In the genomic region with DNA sequence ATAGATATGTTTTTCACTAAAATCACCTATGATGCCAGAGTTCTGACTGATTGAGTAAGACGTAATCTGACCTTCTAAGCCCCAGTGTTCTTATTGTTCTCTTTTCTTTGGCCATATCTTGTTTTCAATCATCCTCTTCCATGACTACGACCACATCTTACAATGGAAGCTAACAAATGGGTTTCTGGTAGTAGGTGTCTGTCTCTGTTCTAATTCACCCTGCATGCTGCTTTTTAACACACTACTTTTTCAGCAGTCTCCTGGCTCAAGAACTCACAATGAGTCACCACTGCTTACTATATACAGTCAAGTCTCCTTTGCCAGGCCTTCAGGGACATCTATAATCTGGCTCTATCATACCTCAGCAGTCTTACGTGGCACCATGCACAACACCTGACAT, we compare ENCODE assay signal across 17 cellular contexts.
"Had no signal": no experiment of that assay in that cellular context is flagged by ENCODE, and none has a peak within 500 bp of the region (broad histone marks: within the 10 kb centered on the region; RNA-seq: fewer than 3 reads in every experiment).

No MANE protein-coding gene starts in this region.

- H3K4me1 ChIP-seq: left ventricle myocardium inferior, psoas muscle, right lobe of liver had no signal

- ATAC-seq: activated CD8-positive, alpha-beta memory T cell treated with anti-CD3 and anti-CD28 coated beads, Interleukin-2, amount 10 ng/mL, durations not matched to agents 7 days and 5 days; effector memory CD8-positive, alpha-beta T cell; psoas muscle; right lobe of liver; stimulated activated naive B cell treated with anti-CD40 and anti-IgM and Interleukin-4, amounts not matched to agents 10 μg/mL and 1 μg/mL and 100 μg/mL, for 72 hours had no signal

- H3K27ac ChIP-seq: hepatocyte, left ventricle myocardium inferior, psoas muscle, right lobe of liver had no signal

- DNase-seq: activated CD4-positive, alpha-beta T cell treated with anti-CD3 and anti-CD28 coated beads, Interleukin-2, amount 50 U/mL, for 4 hours; activated CD4-positive, CD25-positive, alpha-beta regulatory T cell treated with anti-CD3 and anti-CD28 coated beads, Interleukin-2, amount 50 U/mL, for 72 hours; activated CD8-positive, alpha-beta memory T cell treated with anti-CD3 and anti-CD28 coated beads, Interleukin-2, amount 10 ng/mL, durations not matched to agents 7 days and 5 days; activated effector memory CD4-positive, alpha-beta T cell treated with Interleukin-2 at 50 U/mL for 16 hours; activated T-cell treated with anti-CD3 and anti-CD28 coated beads, Interleukin-2, amount 50 U/mL, for 24 hours; effector memory CD8-positive, alpha-beta T cell; erythroblast; kidney; left ventricle myocardium inferior; mesenchymal stem cell; occipital lobe; psoas muscle; right lobe of liver; stimulated activated CD4-positive, alpha-beta T cell treated with anti-CD3 and anti-CD28 coated beads, Interleukin-2, amount 100 ng/mL, for 24 hours; stimulated activated naive B cell treated with anti-CD40 and anti-IgM and Interleukin-4, amounts not matched to agents 10 μg/mL and 1 μg/mL and 100 μg/mL, for 72 hours; trophoblast cell had no signal

- H2AFZ ChIP-seq: hepatocyte had no signal

- H3K4me3 ChIP-seq: hepatocyte, left ventricle myocardium inferior, psoas muscle, right lobe of liver had no signal

- H3K36me3 ChIP-seq: left ventricle myocardium inferior, right lobe of liver had no signal

- H3K4me2 ChIP-seq: hepatocyte had no signal

- H3K79me2 ChIP-seq: hepatocyte had no signal

- H3K27me3 ChIP-seq: hepatocyte had no signal

- H3K9me3 ChIP-seq: left ventricle myocardium inferior, psoas muscle, right lobe of liver had no signal
